ENCODE assay signal across 8 cellular contexts in genomic region chr7:98879989-98880337, GRCh38. TPM values are rescaled to one million over a fixed set of nuclear protein-coding genes. Genes with fewer than 3 reads are reported as not detected.
DNase-seq lines count a peak whose midpoint lies in the region; ATAC-seq and TF ChIP-seq lines count a peak whose summit lies in the region.

No MANE protein-coding gene starts in this region.

- no peak for TF ChIP-seq POLR2A in HCT116 (IDR thresholded peaks at IDR 0.05; ENCODE audit: borderline replicate concordance, extremely low read depth, insufficient read depth, insufficient read length)
- TF ChIP-seq POLR2A in thyroid gland (IDR thresholded peaks at IDR 0.05), result no peak

- intact Hi-C loops in HCT116 (cut with micrococcal nuclease), result no loop called here
- intact Hi-C loops in thyroid gland (cut with DNase I), result no loop called here

- H3K9me3 ChIP-seq in HCT116 (ENCODE audit: control insufficient read depth in 1 of 2, insufficient read depth in 1 of 2, low read depth in 1 of 2, low read length in 2 of 2), result no peaks in the 10 kb centered on the region
- no peaks in the 10 kb centered on the region for H3K9me3 ChIP-seq in WERI-Rb-1 (ENCODE audit: severe bottlenecking)
- H3K9me3 ChIP-seq in skeletal muscle satellite cell (replicated peaks; ENCODE audit: low read length), result no peaks in the 10 kb centered on the region
- no peaks in the 10 kb centered on the region for H3K9me3 ChIP-seq in thyroid gland

- H3K9me2 ChIP-seq in HCT116 (ENCODE audit: insufficient read depth), result no peaks in the 10 kb centered on the region

- 0 out of 6 replicates have a peak, but pooled peaks of 1 of the 3 experiments have one; percentile 2 for TF ChIP-seq CTCF in HCT116 (IDR thresholded peaks at IDR 0.05 in 2 of 3, conservative IDR thresholded peaks at IDR 0.05 in 1 of 3; ENCODE audit: borderline replicate concordance in 1 of 3, insufficient read depth in 1 of 3, low read depth in 2 of 3, low read length in 2 of 3)
- TF ChIP-seq CTCF in WERI-Rb-1 (IDR thresholded peaks at IDR 0.05; ENCODE audit: low read depth, low read length), result no peak
- no peak for TF ChIP-seq CTCF in fibroblast of villous mesenchyme (IDR thresholded peaks at IDR 0.05; ENCODE audit: insufficient read depth, low read depth, low read length)
- TF ChIP-seq CTCF in thyroid gland (IDR thresholded peaks at IDR 0.05), result no peak

- H3K27me3 ChIP-seq in HCT116 (ENCODE audit: insufficient read depth, low read length) (no peaks in the 10 kb centered on the region), WERI-Rb-1 (ENCODE audit: insufficient read depth, low read depth, severe bottlenecking) (no peaks in the 10 kb centered on the region), skeletal muscle satellite cell (ENCODE audit: control insufficient read depth, insufficient read depth, low read length) (no peaks in the 10 kb centered on the region), thyroid gland (no peaks in the 10 kb centered on the region)

- no peak for ATAC-seq in HCT116

- H2AFZ ChIP-seq in HCT116 (ENCODE audit: low read depth, low read length, poor library complexity, severe bottlenecking), result no peak overlapping the region

- POLR2A ChIA-PET in HCT116 (lab: Charles Lee), result interaction anchor here (0.6 to 0.7 kb wide), 2 partner anchors 460 to 1571 kb away, joined by 3 read pairs; no protein-coding TSS in a partner anchor

- peaks cover 55% of the 10 kb centered on the region for H3K79me2 ChIP-seq in HCT116 (ENCODE audit: insufficient read depth, low read length)

- TSS peak; percentile 43 for BruUV-seq in HCT116 (replicated peaks; lab: Mats Ljungman, UMichigan)

- H3K9ac ChIP-seq in HCT116 (ENCODE audit: low read length) (peak overlapping the region; percentile 16; the same call in 1 of the 2 replicates), skeletal muscle satellite cell (ENCODE audit: low read depth, low read length) (peak overlapping the region; percentile 100)

- RAD21 ChIA-PET in HCT116 (lab: Charles Lee; ENCODE audit: low non-redundant PET in 1 of 2, low total read pairs in 2 of 2, uncharacterized antibody in 2 of 2, unreplicated experiment in 2 of 2), result no interaction called here

- peaks cover 7 to 29% of the 10 kb centered on the region in 2 experiments for H3K4me1 ChIP-seq in HCT116 (ENCODE audit: control insufficient read depth in 1 of 2, insufficient read depth in 2 of 2, low read length in 2 of 2)
- H3K4me1 ChIP-seq in skeletal muscle satellite cell (ENCODE audit: control insufficient read depth, insufficient read depth, low read length), result peaks cover 10% of the 10 kb centered on the region
- peaks cover 6 to 20% of the 10 kb centered on the region in 2 donors for H3K4me1 ChIP-seq in thyroid gland

- TF ChIP-seq RAD21 in HCT116 (IDR thresholded peaks at IDR 0.05; ENCODE audit: low read depth), result no peak

- CTCF ChIA-PET in HCT116 (lab: Charles Lee), result interaction anchor here (0.5 to 1.5 kb wide), 10 partner anchors 9 to 462 kb away, joined by 3 to 6 read pairs (median 3); no protein-coding TSS in a partner anchor

- peaks cover 31 to 39% of the 10 kb centered on the region in 2 experiments for H3K36me3 ChIP-seq in HCT116 (ENCODE audit: control insufficient read depth in 1 of 2, insufficient read depth in 2 of 2, low read length in 2 of 2)
- H3K36me3 ChIP-seq in WERI-Rb-1, result peaks cover 49% of the 10 kb centered on the region
- H3K36me3 ChIP-seq in skeletal muscle satellite cell (ENCODE audit: insufficient read depth, low read length), result peaks cover 37% of the 10 kb centered on the region
- H3K36me3 ChIP-seq in thyroid gland, result peaks cover 6 to 31% of the 10 kb centered on the region in 2 donors

- 0 out of 2 replicates have a peak, but pooled peaks cover 4% of the 10 kb centered on the region for H4K20me1 ChIP-seq in HCT116 (ENCODE audit: insufficient read depth)

- H3K4me2 ChIP-seq in HCT116 (ENCODE audit: low read length) (peak overlapping the region; percentile 78), skeletal muscle satellite cell (ENCODE audit: low read length) (peak overlapping the region; percentile 97)

- 58 to 64% methylated on average over 9 of the region's 9 CpGs for WGBS in thyroid gland, 2 donors

- DNase-seq in HCT116 (ENCODE audit: low read depth, low spot score) (no peak), WERI-Rb-1 (no peak), fibroblast of villous mesenchyme (ENCODE audit: low read depth) (no peak), occipital lobe (lab: John Stamatoyannopoulos, UW) (no peak), HPDE6-E6E7 (ENCODE audit: extremely low spot score) (no peak), NCI-H1092 treated with DMSO at 0.1 percent for 48 hours (lab: John Stamatoyannopoulos, UW) (no peak), thyroid gland (no peak)

- H3K4me3 ChIP-seq in HCT116 (replicated peaks in 1 of 2; ENCODE audit: low read depth in 1 of 2, low read length in 2 of 2) (peak overlapping the region; percentile 98), WERI-Rb-1 (ENCODE audit: low read depth, low read length) (peak overlapping the region; percentile 88; the same call in 1 of the 2 replicates), fibroblast of villous mesenchyme (ENCODE audit: low read depth, low read length) (peak overlapping the region; percentile 96), skeletal muscle satellite cell (ENCODE audit: low read length) (peak overlapping the region; percentile 99), thyroid gland (replicated peaks in 1 of 3) (peak overlapping the region in 1 of 3 donors; percentile 99)

- H3K27ac ChIP-seq in HCT116 (ENCODE audit: low read depth, low read length) (peak overlapping the region; percentile 99), WERI-Rb-1 (no peak overlapping the region), thyroid gland (peak overlapping the region in 1 of 3 donors; percentile 82)

TF ChIP-seq in HCT116, 20 proteins besides CTCF, POLR2A, EP300 and RAD21:
- TF ChIP-seq EZH2phosphoT487 (IDR thresholded peaks at IDR 0.05; ENCODE audit: borderline replicate concordance), result no peak
- no peak for TF ChIP-seq POLR2AphosphoS5 (IDR thresholded peaks at IDR 0.05; ENCODE audit: low read depth, low read length)
- no peak for TF ChIP-seq ZFX (IDR thresholded peaks at IDR 0.05)
- TF ChIP-seq TCF7L2 (IDR thresholded peaks at IDR 0.05; ENCODE audit: borderline replicate concordance, extremely low read depth, insufficient read depth, insufficient read length), result no peak
- TF ChIP-seq FOSL1 (IDR thresholded peaks at IDR 0.05; ENCODE audit: low read depth), result no peak
- no peak for TF ChIP-seq EGR1 (IDR thresholded peaks at IDR 0.05; ENCODE audit: low read depth)
- no peak for TF ChIP-seq ZNF274 (IDR thresholded peaks at IDR 0.05; ENCODE audit: low read depth, low read length)
- no peak for TF ChIP-seq CEBPB (IDR thresholded peaks at IDR 0.05; ENCODE audit: low read depth)
- TF ChIP-seq YY1 (IDR thresholded peaks at IDR 0.05; ENCODE audit: extremely low read depth, insufficient replicate concordance, low read depth, low read length), result no peak
- no peak for TF ChIP-seq ATF3 (IDR thresholded peaks at IDR 0.05)
- TF ChIP-seq MAX (IDR thresholded peaks at IDR 0.05), result no peak

RNA-seq across cellular contexts. Expression of gene TRRAP, which starts 1.6 kb away (rescaled TPM):
- total RNA-seq in HCT116 (2021; ENCODE audit: unreplicated experiment), result 44.5 TPM
- 23.9 and 25.2 TPM in 2 replicates for polyA plus RNA-seq in HCT116 (2012)
- 18.7 and 20.3 TPM in 2 replicates for total RNA-seq in fibroblast of villous mesenchyme
- 12.0 and 13.9 TPM in 2 replicates for total RNA-seq in skeletal muscle satellite cell (2012; rRNA removed)
- total RNA-seq in occipital lobe, result 23.6 TPM
- total RNA-seq in thyroid gland, result 10 to 100 TPM; 43.5 to 72.6 (median 52.2) TPM

RNA-seq across cellular contexts. Expression of gene TMEM130, which starts 10.1 kb away (rescaled TPM):
- not detected for total RNA-seq in HCT116 (2021; ENCODE audit: unreplicated experiment)
- polyA plus RNA-seq in HCT116 (2012), result 0.09 and 0.20 TPM in 2 replicates
- 1.3 and 1.9 TPM in 2 replicates for total RNA-seq in fibroblast of villous mesenchyme
- 0.25 TPM in 1 of 2 replicates, not detected in the other for total RNA-seq in skeletal muscle satellite cell (2012; rRNA removed)
- total RNA-seq in occipital lobe, result 3.6 TPM
- under 1 TPM in 3 of 4 donors, not detected in 1; 0.22 to 0.81 (median 0.63) TPM for total RNA-seq in thyroid gland
